Comparison of ENCODE assay signal across 1 cellular context in the genomic region with DNA sequence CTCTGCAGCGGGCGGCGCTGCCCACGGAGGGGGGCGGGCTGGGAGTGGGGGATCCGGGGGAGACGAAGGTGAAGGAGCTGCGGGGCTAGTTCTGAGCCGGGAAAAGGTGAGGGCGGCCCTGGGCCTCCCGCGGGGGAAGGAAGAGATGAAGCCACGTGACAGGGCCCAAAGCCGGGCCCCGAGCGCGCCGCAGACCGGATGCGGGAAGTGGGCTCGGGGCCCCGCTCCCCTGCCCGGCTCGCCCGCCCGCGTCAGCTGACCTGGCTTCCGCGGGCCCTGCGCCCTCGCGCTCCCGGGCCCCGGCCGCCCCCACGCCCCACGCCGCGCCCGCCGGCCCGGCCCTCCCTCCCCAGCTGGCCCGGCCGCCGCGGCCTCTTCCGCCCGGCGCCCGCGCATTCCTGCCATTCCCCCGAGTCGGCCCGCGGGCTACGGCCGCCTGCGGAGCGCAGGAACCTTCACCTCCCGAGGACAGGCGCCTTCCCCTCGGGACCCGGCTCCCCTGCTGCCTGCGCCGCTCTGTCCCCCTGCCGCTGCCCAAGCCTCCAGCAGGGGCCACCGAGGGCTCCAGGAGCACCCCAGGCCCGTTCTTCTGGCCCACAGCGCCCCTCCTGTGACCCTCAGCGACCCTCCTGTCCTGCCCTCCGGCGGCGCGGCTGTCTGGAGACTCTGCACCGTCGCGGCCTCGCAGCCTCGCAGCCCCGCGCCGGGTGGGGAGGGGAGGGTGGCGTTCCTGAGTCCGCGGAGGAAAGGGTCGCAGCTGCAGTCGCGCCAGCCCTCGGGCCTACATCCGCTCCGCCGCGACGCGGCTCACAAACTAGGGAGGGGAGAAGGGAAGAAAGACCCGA.
A peak's percentile ranks its signal among the peaks of the same experiment; 100 is the strongest.
TF ChIP-seq lines count a peak whose summit lies in the region.

No MANE protein-coding gene starts in this region.

TF ChIP-seq in K562, 482 proteins besides CTCF, POLR2A, EP300 and RAD21 (continued from another document and continues in another):
- TF ChIP-seq ZHX1 (conservative IDR thresholded peaks at IDR 0.05; ENCODE audit: low read length), result no peak
- TF ChIP-seq RBM34 (IDR thresholded peaks at IDR 0.05; ENCODE audit: borderline replicate concordance, insufficient read depth, low read length), result no peak
- peak; percentile 48; the same call in 1 of the 2 replicates for TF ChIP-seq FOXP1 (CRISPR knock-in tag; IDR thresholded peaks at IDR 0.05)
- TF ChIP-seq ZBTB43 (CRISPR knock-in tag; IDR thresholded peaks at IDR 0.05), result no peak
- TF ChIP-seq, protein P1, sequence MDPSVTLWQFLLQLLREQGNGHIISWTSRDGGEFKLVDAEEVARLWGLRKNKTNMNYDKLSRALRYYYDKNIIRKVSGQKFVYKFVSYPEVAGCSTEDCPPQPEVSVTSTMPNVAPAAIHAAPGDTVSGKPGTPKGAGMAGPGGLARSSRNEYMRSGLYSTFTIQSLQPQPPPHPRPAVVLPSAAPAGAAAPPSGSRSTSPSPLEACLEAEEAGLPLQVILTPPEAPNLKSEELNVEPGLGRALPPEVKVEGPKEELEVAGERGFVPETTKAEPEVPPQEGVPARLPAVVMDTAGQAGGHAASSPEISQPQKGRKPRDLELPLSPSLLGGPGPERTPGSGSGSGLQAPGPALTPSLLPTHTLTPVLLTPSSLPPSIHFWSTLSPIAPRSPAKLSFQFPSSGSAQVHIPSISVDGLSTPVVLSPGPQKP (CRISPR knock-in tag; IDR thresholded peaks at IDR 0.05), result no peak
- no peak for TF ChIP-seq ZNF384 (IDR thresholded peaks at IDR 0.05; ENCODE audit: low read depth, low read length)
- TF ChIP-seq YY1 (IDR thresholded peaks at IDR 0.05; ENCODE audit: borderline replicate concordance in 1 of 3, control insufficient read depth in 1 of 3, extremely low read depth in 1 of 3, insufficient read depth in 3 of 3, insufficient read length in 1 of 3, insufficient replicate concordance in 2 of 3, low read depth in 1 of 3, low read length in 2 of 3), result peak in 1 of 3 experiments; percentile 41
- TF ChIP-seq MED1 (CRISPR knock-in tag; IDR thresholded peaks at IDR 0.05; ENCODE audit: borderline replicate concordance), result no peak
- no peak for TF ChIP-seq NBN (IDR thresholded peaks at IDR 0.05; ENCODE audit: low read depth)
- TF ChIP-seq DACH1 (IDR thresholded peaks at IDR 0.05; ENCODE audit: partially characterized antibody), result no peak
- no peak for TF ChIP-seq TRIM25 (IDR thresholded peaks at IDR 0.05; ENCODE audit: borderline replicate concordance)
- no peak for TF ChIP-seq HMGXB4 (CRISPR knock-in tag; IDR thresholded peaks at IDR 0.05)
- TF ChIP-seq ATF7 (IDR thresholded peaks at IDR 0.05), result peak; percentile 27; the same call in 1 of the 2 replicates
- TF ChIP-seq ZNF449 (CRISPR knock-in tag; IDR thresholded peaks at IDR 0.05), result no peak
- TF ChIP-seq CBFA2T2 (conservative IDR thresholded peaks at IDR 0.05), result no peak; the same call in 1 of the 2 replicates
- TF ChIP-seq RBM22 (IDR thresholded peaks at IDR 0.05; ENCODE audit: low read depth, low read length, poor library complexity, severe bottlenecking), result no peak
- TF ChIP-seq MGA (IDR thresholded peaks at IDR 0.05), result no peak; the same call in 1 of the 2 replicates
- no peak; the same call in 1 of the 2 replicates for TF ChIP-seq HDAC8 (tag; IDR thresholded peaks at IDR 0.05)
